ENCODE assay signal across 1 cellular context in genomic region chr3:160678447-160678846, GRCh38.
A peak's percentile ranks its signal among the peaks of the same experiment; 100 is the strongest.
TF ChIP-seq lines count a peak whose summit lies in the region.

No MANE protein-coding gene starts in this region.

TF ChIP-seq in HepG2, 621 proteins besides CTCF, POLR2A, EP300 and RAD21:
- TF ChIP-seq ZNF350 (CRISPR knock-in tag; IDR thresholded peaks at IDR 0.05; ENCODE audit: borderline replicate concordance, low read depth) (no peak), HNF4A (CRISPR knock-in tag; IDR thresholded peaks at IDR 0.05) (peak; percentile 84), ZSCAN21 (CRISPR knock-in tag; IDR thresholded peaks at IDR 0.05; ENCODE audit: borderline replicate concordance) (no peak), ETV5 (CRISPR knock-in tag; IDR thresholded peaks at IDR 0.05; ENCODE audit: borderline replicate concordance) (peak; percentile 53; the same call in 1 of the 2 replicates), ZNF619 (CRISPR knock-in tag; IDR thresholded peaks at IDR 0.05) (no peak), ZNF792 (CRISPR knock-in tag; IDR thresholded peaks at IDR 0.05) (no peak), GATAD2A (CRISPR knock-in tag; IDR thresholded peaks at IDR 0.05) (0 out of 2 replicates have a peak, but pooled peaks have one; percentile 24), ZBTB20 (CRISPR knock-in tag; IDR thresholded peaks at IDR 0.05; ENCODE audit: borderline replicate concordance, low read depth) (peak; percentile 65; the same call in 1 of the 2 replicates), PAXIP1 (CRISPR knock-in tag; conservative IDR thresholded peaks at IDR 0.05) (peak; percentile 45), ZNF816 (CRISPR knock-in tag; IDR thresholded peaks at IDR 0.05; ENCODE audit: borderline replicate concordance) (no peak), ARID5B (CRISPR knock-in tag; IDR thresholded peaks at IDR 0.05) (peak; percentile 63), SOX13 (IDR thresholded peaks at IDR 0.05) (no peak), SOX13 (CRISPR knock-in tag; conservative IDR thresholded peaks at IDR 0.05 in 1 of 2, IDR thresholded peaks at IDR 0.05 in 1 of 2) (peak in 1 of 2 experiments; percentile 24; a peak in 1 of 4 replicates), ELF3 (CRISPR knock-in tag; IDR thresholded peaks at IDR 0.05) (peak; percentile 70; the same call in 1 of the 2 replicates), RARA (CRISPR knock-in tag; IDR thresholded peaks at IDR 0.05) (0 out of 2 replicates have a peak, but pooled peaks have one; percentile 8), TEAD3 (CRISPR knock-in tag; optimal IDR thresholded peaks at IDR 0.05; ENCODE audit: borderline replicate concordance) (peak; percentile 61), ATF4 (CRISPR knock-in tag; IDR thresholded peaks at IDR 0.05) (no peak), ZNF614 (CRISPR knock-in tag; IDR thresholded peaks at IDR 0.05; ENCODE audit: borderline replicate concordance) (0 out of 2 replicates have a peak, but pooled peaks have one; percentile 33)
